26 cellular contexts compared by ENCODE assay signal in the genomic region with DNA sequence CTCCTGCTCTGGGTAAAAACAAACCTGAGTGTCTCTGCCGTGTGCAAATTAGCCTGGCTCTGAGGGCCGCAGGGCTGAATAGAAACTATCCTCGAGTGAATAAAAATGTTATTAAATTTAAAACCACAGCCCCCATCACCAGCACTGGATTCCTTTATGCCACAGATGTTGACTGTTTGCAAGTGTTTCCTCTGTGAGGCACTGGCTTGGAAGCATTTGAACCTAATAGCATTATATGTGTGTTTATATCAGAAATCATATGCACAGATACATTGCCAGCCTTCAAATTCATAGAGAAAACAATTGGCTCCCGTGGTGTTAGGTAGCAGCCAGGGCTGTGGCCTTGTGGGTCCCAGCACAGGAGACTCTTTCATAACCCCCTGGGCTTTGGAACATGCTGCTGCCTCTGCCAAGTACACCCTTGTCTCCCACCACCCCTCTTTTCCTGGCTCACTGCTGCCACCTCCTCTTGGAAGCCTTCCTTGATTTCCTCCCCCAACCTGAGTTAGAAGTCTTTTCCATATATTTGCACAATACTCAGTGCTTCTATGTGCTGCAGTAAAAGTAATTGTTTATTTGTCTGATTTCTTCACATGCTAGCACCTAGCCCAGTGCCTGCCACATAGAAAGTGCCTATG.
A peak's percentile ranks its signal among the peaks of the same experiment; 100 is the strongest.
DNase-seq lines count a peak whose midpoint lies in the region; ATAC-seq, FAIRE-seq and TF ChIP-seq lines count a peak whose summit lies in the region.
"Had no signal": no experiment of that assay in that cellular context is flagged by ENCODE, and none has a peak within 500 bp of the region (broad histone marks: within the 10 kb centered on the region; RNA-seq: fewer than 3 reads in every experiment).

No MANE protein-coding gene starts in this region.

- H3K4ac ChIP-seq in mesenchymal stem cell (ENCODE audit: low read depth in 1 of 2, low read length in 2 of 2): peak overlapping the region; percentile 45 to 62

- H2BK12ac ChIP-seq in mesenchymal stem cell (ENCODE audit: low read length in 2 of 2): peak overlapping the region in 1 of 2 experiments; percentile 70

- H4K91ac ChIP-seq in mesenchymal stem cell (ENCODE audit: low read length): no peak overlapping the region

- no peak overlapping the region; the same call in 1 of the 2 replicates for H3K27ac Mint-ChIP-seq in WTC11
- H3K27ac Mint-ChIP-seq: activated naive CD4-positive, alpha-beta T cell treated with anti-CD3 and anti-CD28 coated beads, Interleukin-2, amount 50 U/mL, for 72 hours; neural progenitor cell; T-cell had no signal

- H2BK5ac ChIP-seq in mesenchymal stem cell (ENCODE audit: low read depth, low read length, poor library complexity, severe bottlenecking): no peak overlapping the region

- peaks cover 40% of the 10 kb centered on the region for H3K4me1 Mint-ChIP-seq in WTC11
- H3K4me1 Mint-ChIP-seq: central memory CD8-positive, alpha-beta T cell had no signal

- DNase-seq in AG10803 (ENCODE audit: low read depth) (peak; percentile 34), WTC11 (ENCODE audit: low spot score) (no peak), mesenchymal stem cell (no peak), small intestine (no peak), activated T-cell treated with anti-CD3 and anti-CD28 coated beads for 4 hours (no peak)
- DNase-seq in activated naive CD4-positive, alpha-beta T cell treated with anti-CD3 and anti-CD28 coated beads, Interleukin-2, amount 50 U/mL, for 16 hours: no peak
- no peak for DNase-seq in stimulated activated CD4-positive, alpha-beta T cell treated with anti-CD3 and anti-CD28 coated beads, Interleukin-12 subunit alpha, Interleukin-12 subunit beta, amount 100 ng/mL, for 4 hours
- DNase-seq: activated CD8-positive, alpha-beta memory T cell treated with anti-CD3 and anti-CD28 coated beads for 24 hours; activated T-cell treated with anti-CD3 and anti-CD28 coated beads, Interleukin-2, amount 50 U/mL, for 48 hours; aorta; dorsolateral prefrontal cortex; foreskin melanocyte; Karpas-422; left ventricle myocardium inferior; NCI-H1048; NCI-H1930; SHP77; T-cell had no signal

- H2AK5ac ChIP-seq in mesenchymal stem cell (ENCODE audit: low read length, severe bottlenecking): no peak overlapping the region

- H3K9me3 ChIP-seq in mesenchymal stem cell (ENCODE audit: control insufficient read depth, low read length): peaks cover 17% of the 10 kb centered on the region
- no peaks in the 10 kb centered on the region for H3K9me3 ChIP-seq in small intestine (ENCODE audit: control insufficient read depth, low read depth)
- H3K9me3 ChIP-seq: left ventricle myocardium inferior had no signal

- no peak overlapping the region for H3K9ac ChIP-seq in mesenchymal stem cell (ENCODE audit: low read length)
- H3K9ac ChIP-seq: neural progenitor cell had no signal

- no peak overlapping the region for H2AFZ ChIP-seq in mesenchymal stem cell (ENCODE audit: low read depth, low read length)
- H2AFZ ChIP-seq: hepatocyte, neural progenitor cell had no signal

- no peak overlapping the region for H2BK15ac ChIP-seq in mesenchymal stem cell (ENCODE audit: low read depth, poor library complexity, severe bottlenecking)

- H3K4me3 Mint-ChIP-seq in WTC11: no peak overlapping the region
- H3K4me3 Mint-ChIP-seq: CD14-positive monocyte; central memory CD8-positive, alpha-beta T cell; neural progenitor cell; T-cell had no signal

- H3K79me1 ChIP-seq in mesenchymal stem cell (replicated peaks; ENCODE audit: low read length, poor library complexity, severe bottlenecking): no peaks in the 10 kb centered on the region

- TF ChIP-seq CTCF in AG10803 (conservative IDR thresholded peaks at IDR 0.05; ENCODE audit: low read length) (no peak), WTC11 (IDR thresholded peaks at IDR 0.05) (no peak)

- H3K27ac ChIP-seq in mesenchymal stem cell (ENCODE audit: low read length, poor library complexity, severe bottlenecking) (peak overlapping the region; percentile 67), small intestine (ENCODE audit: low read depth in 1 of 2, low read length in 1 of 2) (no peak overlapping the region)
- H3K27ac ChIP-seq: hepatocyte, left ventricle myocardium inferior, neural progenitor cell had no signal

- H3K27me3 Mint-ChIP-seq in WTC11 (ENCODE audit: low read depth): no peaks in the 10 kb centered on the region

- H3K36me3 Mint-ChIP-seq in WTC11: no peaks in the 10 kb centered on the region; the same call in 1 of the 2 replicates
- H3K36me3 Mint-ChIP-seq: activated naive CD4-positive, alpha-beta T cell treated with anti-CD3 and anti-CD28 coated beads, Interleukin-2, amount 50 U/mL, for 72 hours; CD14-positive monocyte; neural progenitor cell; T-cell had no signal

- H3K4me1 ChIP-seq in mesenchymal stem cell (ENCODE audit: control insufficient read depth, insufficient read depth, low read depth, low read length): peaks cover 6% of the 10 kb centered on the region
- no peaks in the 10 kb centered on the region for H3K4me1 ChIP-seq in small intestine (ENCODE audit: control insufficient read depth in 2 of 2, insufficient read depth in 1 of 2, low read depth in 1 of 2, low read length in 1 of 2)
- H3K4me1 ChIP-seq: left ventricle myocardium inferior had no signal

- H3K27me3 ChIP-seq in mesenchymal stem cell (ENCODE audit: control insufficient read depth in 1 of 2, insufficient read depth in 1 of 2, low read length in 2 of 2): peaks cover 0 to 3% of the 10 kb centered on the region in 2 experiments
- H3K27me3 ChIP-seq in small intestine (ENCODE audit: control insufficient read depth in 2 of 2, insufficient read depth in 2 of 2, low read length in 2 of 2): no peaks in the 10 kb centered on the region
- H3K27me3 ChIP-seq: dorsolateral prefrontal cortex, hepatocyte, neural progenitor cell had no signal

- 44% methylated on average over 3 of the region's 4 CpGs for WGBS in mesenchymal stem cell
- WGBS in small intestine, 3 donors: 60 to 70% (median 61%) methylated on average over 4 of the region's 4 CpGs

- H2BK120ac ChIP-seq in mesenchymal stem cell (ENCODE audit: low read depth, low read length): peak overlapping the region; percentile 52

- peak overlapping the region in 1 of 2 experiments; percentile 79 for H3K18ac ChIP-seq in mesenchymal stem cell (ENCODE audit: low read depth in 1 of 2, low read length in 2 of 2)

- no peak overlapping the region for H3K23ac ChIP-seq in mesenchymal stem cell (ENCODE audit: low read length in 2 of 2)

- no peak overlapping the region for H4K8ac ChIP-seq in mesenchymal stem cell (ENCODE audit: low read length)

- no peak overlapping the region for H3K4me3 ChIP-seq in AG10803 (ENCODE audit: low read length)
- H3K4me3 ChIP-seq in mesenchymal stem cell (ENCODE audit: insufficient read depth in 1 of 2, low read depth in 1 of 2, low read length in 2 of 2): no peak overlapping the region
- H3K4me3 ChIP-seq in small intestine (ENCODE audit: low read depth in 1 of 2, low read length in 2 of 2): no peak overlapping the region
- H3K4me3 ChIP-seq: dorsolateral prefrontal cortex, hepatocyte, left ventricle myocardium inferior, neural progenitor cell had no signal

- no peak for FAIRE-seq in small intestine (lab: Jason Lieb, UNC)
- FAIRE-seq: GM12892, TTC549 had no signal

- H3K14ac ChIP-seq in mesenchymal stem cell (ENCODE audit: low read length in 2 of 2): no peak overlapping the region

- H3K9me3 Mint-ChIP-seq in WTC11: peaks cover 8% of the 10 kb centered on the region
- H3K9me3 Mint-ChIP-seq: activated naive CD4-positive, alpha-beta T cell treated with anti-CD3 and anti-CD28 coated beads, Interleukin-2, amount 50 U/mL, for 72 hours; central memory CD8-positive, alpha-beta T cell; neural progenitor cell had no signal

- H3K4me2 ChIP-seq in mesenchymal stem cell (ENCODE audit: low read length, poor library complexity, severe bottlenecking): no peak overlapping the region
- H3K4me2 ChIP-seq: hepatocyte, neural progenitor cell had no signal

- CTCF ChIA-PET in WTC11 (lab: Charles Lee): no interaction called here

- ATAC-seq in HG03432 (IDR thresholded peaks at IDR 0.05; ENCODE audit: unreplicated experiment) (peak; percentile 6), WTC11 (0 out of 2 replicates have a peak, but pooled peaks have one; percentile 14)
- ATAC-seq: T-cell had no signal

- H3K36me3 ChIP-seq in mesenchymal stem cell (ENCODE audit: control insufficient read depth in 1 of 2, insufficient read depth in 2 of 2, low read depth in 1 of 2, low read length in 2 of 2) (no peaks in the 10 kb centered on the region), small intestine (ENCODE audit: control insufficient read depth in 2 of 2, insufficient read depth in 2 of 2, low read length in 2 of 2) (no peaks in the 10 kb centered on the region)
- H3K36me3 ChIP-seq: left ventricle myocardium inferior, neural progenitor cell had no signal

- POLR2A ChIA-PET in WTC11 (lab: Charles Lee): no interaction called here

TF ChIP-seq in WTC11, 78 proteins besides CTCF, POLR2A, EP300 and RAD21:
- no peak for TF ChIP-seq TCF7 (CRISPR knock-in tag; IDR thresholded peaks at IDR 0.05; ENCODE audit: low read depth)
